In the genomic region with DNA sequence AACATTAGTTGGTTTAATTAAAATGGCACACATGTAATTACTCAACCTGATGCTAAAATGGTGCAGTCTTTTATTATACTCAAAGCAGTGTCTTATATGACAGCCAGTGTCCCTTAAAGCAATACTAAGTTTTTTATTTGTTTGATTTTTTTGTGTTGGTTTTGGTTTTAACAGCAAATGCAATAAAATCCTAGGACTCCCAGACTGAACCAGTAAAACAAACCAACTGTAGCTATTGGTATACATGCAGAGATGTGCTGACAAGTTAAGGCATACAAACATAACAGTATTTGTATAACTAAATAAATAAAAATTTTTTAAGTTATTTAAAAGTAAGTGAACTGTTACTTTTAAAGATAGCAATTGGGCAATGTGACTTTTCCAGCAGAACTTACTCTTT, we compare ENCODE assay signal across 22 cellular contexts.
"Had no signal": no experiment of that assay in that cellular context is flagged by ENCODE, and none has a peak within 500 bp of the region (broad histone marks: within the 10 kb centered on the region; RNA-seq: fewer than 3 reads in every experiment).

No MANE protein-coding gene starts in this region.

- H3K27me3 ChIP-seq: neural progenitor cell, ovary, right lobe of liver, sigmoid colon, stomach, tibial artery, transverse colon, upper lobe of right lung, uterus had no signal

- H3K4me3 ChIP-seq: neural progenitor cell, ovary, psoas muscle, right lobe of liver, sigmoid colon, stomach, thoracic aorta, tibial artery, transverse colon, upper lobe of right lung, uterus had no signal

- H3K9me3 ChIP-seq: ovary, psoas muscle, right lobe of liver, sigmoid colon, stomach, thoracic aorta, tibial artery, transverse colon, upper lobe of right lung, uterus had no signal

- H3K4me1 ChIP-seq: parathyroid adenoma, psoas muscle, sigmoid colon, tibial artery, uterus had no signal

- H3K36me3 ChIP-seq: neural progenitor cell, ovary, right lobe of liver, sigmoid colon, stomach, thoracic aorta, tibial artery, transverse colon, upper lobe of right lung, uterus had no signal

- DNase-seq: natural killer cell; occipital lobe; ovary; psoas muscle; right cardiac atrium; right lobe of liver; sigmoid colon; small intestine; stimulated activated CD4-positive, alpha-beta T cell treated with anti-CD3 and anti-CD28 coated beads, Interleukin-15, amount 100 ng/mL, for 24 hours; stimulated activated CD4-positive, alpha-beta T cell treated with anti-CD3 and anti-CD28 coated beads, Interleukin-2, amount 100 ng/mL, for 24 hours; stimulated activated CD4-positive, alpha-beta T cell treated with anti-CD3 and anti-CD28 coated beads, Interleukin-2, amount 100 ng/mL, for 48 hours; stimulated activated CD4-positive, alpha-beta T cell treated with anti-CD3 and anti-CD28 coated beads, Interleukin-4, amount 100 ng/mL, for 24 hours; stimulated activated naive B cell treated with anti-CD40 and anti-IgM and Interleukin-4, amounts not matched to agents 10 μg/mL and 1 μg/mL and 100 μg/mL, for 72 hours; stimulated activated naive CD4-positive, alpha-beta T cell treated with Interleukin-2 at 50 U/mL for 16 hours; stomach; tibial artery; transverse colon; upper lobe of right lung; uterus had no signal

- H3K27ac ChIP-seq: ovary, parathyroid adenoma, psoas muscle, right lobe of liver, sigmoid colon, stomach, thoracic aorta, tibial artery, transverse colon, upper lobe of right lung, uterus had no signal
